Comparison of ENCODE assay signal across 18 cellular contexts in genomic region chr5:154049685-154050084, GRCh38. TPM values are rescaled to one million over a fixed set of nuclear protein-coding genes. Genes with fewer than 3 reads are reported as not detected.
DNase-seq lines count a peak whose midpoint lies in the region; ATAC-seq and TF ChIP-seq lines count a peak whose summit lies in the region.
"Had no signal": no experiment of that assay in that cellular context is flagged by ENCODE, and none has a peak within 500 bp of the region (broad histone marks: within the 10 kb centered on the region; RNA-seq: fewer than 3 reads in every experiment).

No MANE protein-coding gene starts in this region.

- H3K9me3 ChIP-seq in HEK293 (ENCODE audit: control insufficient read depth, insufficient read depth, low read depth, low read length) (no peaks in the 10 kb centered on the region), neutrophil (no peaks in the 10 kb centered on the region)
- H3K9me3 ChIP-seq: HAP-1, MG63 had no signal

- H3K4me1 Mint-ChIP-seq in WTC11 = no peaks in the 10 kb centered on the region

- no peaks in the 10 kb centered on the region for H3K27me3 Mint-ChIP-seq in WTC11 (ENCODE audit: low read depth)
- H3K27me3 Mint-ChIP-seq: B cell; CD4-positive, alpha-beta T cell had no signal

- H3K27ac ChIP-seq in HEK293 (ENCODE audit: extremely low read depth, low read depth, low read length) (no peak overlapping the region), neutrophil (peak overlapping the region; percentile 51)
- H3K27ac ChIP-seq: SK-N-MC had no signal

- peak; percentile 57 for DNase-seq in CD1c-positive myeloid dendritic cell (ENCODE audit: extremely low spot score)
- DNase-seq in WTC11 (ENCODE audit: low spot score) = no peak
- DNase-seq in middle frontal gyrus (ENCODE audit: extremely low spot score, low spot score) = no peak
- DNase-seq in NCI-H2196 (lab: John Stamatoyannopoulos, UW; ENCODE audit: unreplicated experiment) = no peak
- DNase-seq in T-helper 9 cell = no peak
- DNase-seq: CD4-positive, alpha-beta T cell; KG1; MG63; NCI-H1417 treated with DMSO at 0.1 percent for 48 hours; NCI-H2029; NCI-H2171; NCI-H446 treated with DMSO at 0.1 percent for 48 hours; NCI-H748 treated with DMSO at 0.1 percent for 48 hours had no signal

- ATAC-seq in WTC11 = no peak

- TF ChIP-seq CTCF in HEK293 (tag by site-specific recombination; IDR thresholded peaks at IDR 0.05) (no peak), WTC11 (IDR thresholded peaks at IDR 0.05) (no peak), neutrophil (IDR thresholded peaks at IDR 0.05) (no peak)

- H3K36me3 ChIP-seq in HEK293 (ENCODE audit: control insufficient read depth in 2 of 2, insufficient read depth in 1 of 2, low read length in 2 of 2) = peaks cover 0 to 36% of the 10 kb centered on the region in 2 experiments; a peak in 2 of 3 replicates
- peaks cover 45% of the 10 kb centered on the region for H3K36me3 ChIP-seq in neutrophil

- no peaks in the 10 kb centered on the region for H3K27me3 ChIP-seq in neutrophil
- H3K27me3 ChIP-seq: MG63 had no signal

- H3K4me1 ChIP-seq in HEK293 (ENCODE audit: control insufficient read depth, insufficient read depth, low read length) = peaks cover 5% of the 10 kb centered on the region; the same call in 1 of the 2 replicates
- H3K4me1 ChIP-seq in neutrophil (ENCODE audit: control insufficient read depth in 1 of 2, insufficient read depth in 1 of 2, low read depth in 1 of 2, low read length in 1 of 2) = peaks cover 6 to 8% of the 10 kb centered on the region in 2 experiments
- H3K4me1 ChIP-seq: HAP-1 had no signal

- no peaks in the 10 kb centered on the region for H3K9me3 Mint-ChIP-seq in WTC11
- H3K9me3 Mint-ChIP-seq: CD4-positive, alpha-beta T cell had no signal

- H3K4me3 ChIP-seq in HEK293 (ENCODE audit: low read depth, low read length) (no peak overlapping the region), neutrophil (ENCODE audit: low read depth in 1 of 2, low read length in 1 of 2) (no peak overlapping the region)
- H3K4me3 ChIP-seq: HAP-1, MG63, SK-N-MC had no signal

- POLR2A ChIA-PET in HEK293 (lab: Yijun Ruan, JAX) = interaction anchor here (2.8 kb wide), 1 partner anchor 11 kb away, joined by 16 read pairs; the partner anchor contains the start of genes FAM114A2 and MFAP3
- POLR2A ChIA-PET in WTC11 (lab: Charles Lee) = no interaction called here

- H3K4me3 Mint-ChIP-seq in WTC11 = no peak overlapping the region
- H3K4me3 Mint-ChIP-seq: B cell; CD4-positive, alpha-beta T cell had no signal

- H3K36me3 Mint-ChIP-seq in WTC11 = peaks cover 7% of the 10 kb centered on the region

- CTCF ChIA-PET in HEK293 (lab: Yijun Ruan, JAX) (interaction anchor here (0.6 to 1.1 kb wide), 5 partner anchors 11 to 893 kb away, joined by 3 to 5 read pairs (median 3); no protein-coding TSS in a partner anchor), WTC11 (lab: Charles Lee) (no interaction called here)

- H3K27ac Mint-ChIP-seq in WTC11 = 0 out of 2 replicates have a peak overlapping the region, but pooled peaks have one; percentile 18
- H3K27ac Mint-ChIP-seq: B cell; CD4-positive, alpha-beta T cell had no signal

TF ChIP-seq in HEK293, 187 proteins besides CTCF, POLR2A, EP300 and RAD21 (continues in another document):
- TF ChIP-seq ZNF48 (tag by site-specific recombination; IDR thresholded peaks at IDR 0.05) (no peak), ZNF23 (tag by site-specific recombination; IDR thresholded peaks at IDR 0.05; ENCODE audit: borderline replicate concordance) (no peak), ZFP41 (tag by site-specific recombination; IDR thresholded peaks at IDR 0.05; ENCODE audit: borderline replicate concordance) (no peak), ZNF521 (tag by site-specific recombination; IDR thresholded peaks at IDR 0.05) (no peak), ZBTB10 (tag by site-specific recombination; IDR thresholded peaks at IDR 0.05) (no peak), ZNF311 (tag by site-specific recombination; IDR thresholded peaks at IDR 0.05; ENCODE audit: borderline replicate concordance) (no peak), ATF2 (tag by site-specific recombination; IDR thresholded peaks at IDR 0.05; ENCODE audit: low read depth) (peak; percentile 89), ZNF658 (tag by site-specific recombination; IDR thresholded peaks at IDR 0.05) (no peak), ZNF629 (tag by site-specific recombination; IDR thresholded peaks at IDR 0.05) (0 out of 2 replicates have a peak, but pooled peaks have one; percentile 10), KLF10 (tag by site-specific recombination; IDR thresholded peaks at IDR 0.05) (no peak)

TF ChIP-seq in WTC11, 78 proteins besides CTCF, POLR2A, EP300 and RAD21 (continues in another document):
- TF ChIP-seq ZNF121 (CRISPR knock-in tag; IDR thresholded peaks at IDR 0.05) (no peak), GABPB1 (CRISPR knock-in tag; IDR thresholded peaks at IDR 0.05) (no peak), ATF2 (CRISPR knock-in tag; IDR thresholded peaks at IDR 0.05; ENCODE audit: borderline replicate concordance, low read depth) (no peak), NFE2L1 (CRISPR knock-in tag; IDR thresholded peaks at IDR 0.05) (no peak), ZNF317 (CRISPR knock-in tag; IDR thresholded peaks at IDR 0.05; ENCODE audit: borderline replicate concordance, low read depth) (no peak), RORB (CRISPR knock-in tag; IDR thresholded peaks at IDR 0.05) (no peak), MLX (CRISPR knock-in tag; IDR thresholded peaks at IDR 0.05) (no peak), CREB1 (CRISPR knock-in tag; IDR thresholded peaks at IDR 0.05) (no peak), ZNF138 (CRISPR knock-in tag; conservative IDR thresholded peaks at IDR 0.05) (no peak), CBFB (CRISPR knock-in tag; IDR thresholded peaks at IDR 0.05; ENCODE audit: low read depth) (no peak)
- TF ChIP-seq, protein P1, sequence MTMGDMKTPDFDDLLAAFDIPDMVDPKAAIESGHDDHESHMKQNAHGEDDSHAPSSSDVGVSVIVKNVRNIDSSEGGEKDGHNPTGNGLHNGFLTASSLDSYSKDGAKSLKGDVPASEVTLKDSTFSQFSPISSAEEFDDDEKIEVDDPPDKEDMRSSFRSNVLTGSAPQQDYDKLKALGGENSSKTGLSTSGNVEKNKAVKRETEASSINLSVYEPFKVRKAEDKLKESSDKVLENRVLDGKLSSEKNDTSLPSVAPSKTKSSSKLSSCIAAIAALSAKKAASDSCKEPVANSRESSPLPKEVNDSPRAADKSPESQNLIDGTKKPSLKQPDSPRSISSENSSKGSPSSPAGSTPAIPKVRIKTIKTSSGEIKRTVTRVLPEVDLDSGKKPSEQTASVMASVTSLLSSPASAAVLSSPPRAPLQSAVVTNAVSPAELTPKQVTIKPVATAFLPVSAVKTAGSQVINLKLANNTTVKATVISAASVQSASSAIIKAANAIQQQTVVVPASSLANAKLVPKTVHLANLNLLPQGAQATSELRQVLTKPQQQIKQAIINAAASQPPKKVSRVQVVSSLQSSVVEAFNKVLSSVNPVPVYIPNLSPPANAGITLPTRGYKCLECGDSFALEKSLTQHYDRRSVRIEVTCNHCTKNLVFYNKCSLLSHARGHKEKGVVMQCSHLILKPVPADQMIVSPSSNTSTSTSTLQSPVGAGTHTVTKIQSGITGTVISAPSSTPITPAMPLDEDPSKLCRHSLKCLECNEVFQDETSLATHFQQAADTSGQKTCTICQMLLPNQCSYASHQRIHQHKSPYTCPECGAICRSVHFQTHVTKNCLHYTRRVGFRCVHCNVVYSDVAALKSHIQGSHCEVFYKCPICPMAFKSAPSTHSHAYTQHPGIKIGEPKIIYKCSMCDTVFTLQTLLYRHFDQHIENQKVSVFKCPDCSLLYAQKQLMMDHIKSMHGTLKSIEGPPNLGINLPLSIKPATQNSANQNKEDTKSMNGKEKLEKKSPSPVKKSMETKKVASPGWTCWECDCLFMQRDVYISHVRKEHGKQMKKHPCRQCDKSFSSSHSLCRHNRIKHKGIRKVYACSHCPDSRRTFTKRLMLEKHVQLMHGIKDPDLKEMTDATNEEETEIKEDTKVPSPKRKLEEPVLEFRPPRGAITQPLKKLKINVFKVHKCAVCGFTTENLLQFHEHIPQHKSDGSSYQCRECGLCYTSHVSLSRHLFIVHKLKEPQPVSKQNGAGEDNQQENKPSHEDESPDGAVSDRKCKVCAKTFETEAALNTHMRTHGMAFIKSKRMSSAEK (CRISPR knock-in tag; IDR thresholded peaks at IDR 0.05; ENCODE audit: borderline replicate concordance) = no peak
- TF ChIP-seq, protein P2, sequence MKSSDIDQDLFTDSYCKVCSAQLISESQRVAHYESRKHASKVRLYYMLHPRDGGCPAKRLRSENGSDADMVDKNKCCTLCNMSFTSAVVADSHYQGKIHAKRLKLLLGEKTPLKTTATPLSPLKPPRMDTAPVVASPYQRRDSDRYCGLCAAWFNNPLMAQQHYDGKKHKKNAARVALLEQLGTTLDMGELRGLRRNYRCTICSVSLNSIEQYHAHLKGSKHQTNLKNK (CRISPR knock-in tag; IDR thresholded peaks at IDR 0.05) = no peak
- TF ChIP-seq, protein P3, sequence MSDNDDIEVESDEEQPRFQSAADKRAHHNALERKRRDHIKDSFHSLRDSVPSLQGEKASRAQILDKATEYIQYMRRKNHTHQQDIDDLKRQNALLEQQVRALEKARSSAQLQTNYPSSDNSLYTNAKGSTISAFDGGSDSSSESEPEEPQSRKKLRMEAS (CRISPR knock-in tag; IDR thresholded peaks at IDR 0.05) = no peak

RNA-seq across cellular contexts. Expression of gene MFAP3, which starts 10.9 kb away (rescaled TPM):
- total RNA-seq in WTC11 (2021) = 20.0 to 22.1 TPM (median 21.2 TPM) in 3 replicates

RNA-seq across cellular contexts. Expression of gene FAM114A2, which starts 11.0 kb away (rescaled TPM):
- 10.1 to 12.2 TPM (median 10.7 TPM) in 3 replicates for total RNA-seq in WTC11 (2021)
